ENCODE assay signal across 8 cellular contexts in the genomic region with DNA sequence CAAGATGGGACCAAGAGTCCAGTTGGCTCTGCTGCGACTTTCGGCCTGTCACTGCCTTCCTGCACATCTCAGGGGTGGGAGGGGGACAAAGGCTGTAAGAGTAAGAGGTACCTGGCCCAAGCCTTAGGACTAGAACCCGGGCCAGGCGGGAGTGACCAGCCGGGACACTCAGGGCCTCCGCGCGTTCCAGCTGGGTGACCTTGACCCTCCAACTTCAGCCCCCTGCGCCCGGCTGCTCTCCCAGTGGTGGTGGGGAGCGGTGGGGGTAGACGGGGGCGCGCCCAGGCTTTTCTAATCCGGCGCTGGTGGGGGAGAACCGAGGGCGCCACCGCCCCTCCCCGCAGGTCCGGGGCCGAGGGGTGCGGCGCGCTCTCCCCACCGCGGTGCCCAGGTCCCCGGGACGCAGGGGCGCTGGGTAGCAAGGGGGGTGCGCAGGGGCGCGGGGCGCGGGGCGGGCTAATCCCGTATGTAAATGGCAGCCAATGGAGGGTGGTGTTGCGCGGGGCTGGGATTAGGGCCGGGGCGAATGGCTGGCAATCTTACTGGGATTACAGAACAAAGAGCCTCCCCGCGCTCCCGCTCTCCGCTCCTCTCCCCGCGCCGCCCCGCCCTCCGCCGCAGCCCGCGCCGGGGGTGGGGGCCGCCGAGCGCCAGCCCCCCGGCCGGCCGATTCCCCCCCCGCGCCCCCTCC. TPM values are rescaled to one million over a fixed set of nuclear protein-coding genes. Genes with fewer than 3 reads are reported as not detected.
DNase-seq lines count a peak whose midpoint lies in the region; ATAC-seq, FAIRE-seq and TF ChIP-seq lines count a peak whose summit lies in the region.

GTF2IRD1 (plus strand) TSS at position 586 of the 691 bp plus-strand sequence. CDS start 54,175 bp downstream, outside the sequence.

- peaks cover 7 to 11% of the 10 kb centered on the region in 2 experiments for H4K20me1 ChIP-seq in H1 (replicated peaks in 1 of 2; ENCODE audit: control insufficient read depth in 1 of 2, insufficient read depth in 2 of 2, low read length in 2 of 2)

- H3K14ac ChIP-seq in H1 (ENCODE audit: insufficient read length), result no peak within 1 kb of the TSS

- no peak for TF ChIP-seq RAD21 in H1 (IDR thresholded peaks at IDR 0.05 in 1 of 2, conservative IDR thresholded peaks at IDR 0.05 in 1 of 2; ENCODE audit: low read depth in 2 of 2, low read length in 2 of 2)

- peak within 1 kb of the TSS; percentile 56 to 82 (median 60) for H3K4me3 ChIP-seq in H1 (ENCODE audit: extremely low read depth in 1 of 4, insufficient read depth in 2 of 4, low read depth in 3 of 4, low read length in 4 of 4)
- peak within 1 kb of the TSS; percentile 57 for H3K4me3 ChIP-seq in lung

- no peak within 1 kb of the TSS for H3K56ac ChIP-seq in H1 (replicated peaks; ENCODE audit: insufficient read length, low read depth, low read length)

- peak within 1 kb of the TSS; percentile 68 for H4K5ac ChIP-seq in H1 (ENCODE audit: insufficient read length, low read depth, low read length)

- peak within 1 kb of the TSS; percentile 21 for H3K4ac ChIP-seq in H1 (replicated peaks; ENCODE audit: insufficient read length, low read depth, low read length)

- peak within 1 kb of the TSS; percentile 94 for H4K8ac ChIP-seq in H1 (ENCODE audit: extremely low read depth, insufficient read depth, low read length)

- peak within 1 kb of the TSS; percentile 76; the same call in 1 of the 2 replicates for H2BK15ac ChIP-seq in H1 (ENCODE audit: low read length)

- H3K18ac ChIP-seq in H1 (ENCODE audit: extremely low read depth, low read length), result peak within 1 kb of the TSS; percentile 60

- peaks cover 17% of the 10 kb centered on the region for H3K79me1 ChIP-seq in H1 (ENCODE audit: low read depth, low read length)

- TF ChIP-seq EP300 in H1 (IDR thresholded peaks at IDR 0.05; ENCODE audit: borderline replicate concordance in 1 of 2, low read depth in 2 of 2, low read length in 2 of 2), result no peak

- peaks cover 4% of the 10 kb centered on the region; the same call in 1 of the 2 replicates for H3K23me2 ChIP-seq in H1 (ENCODE audit: low read depth, low read length)

- H3K79me2 ChIP-seq in H1 (ENCODE audit: control insufficient read depth in 1 of 2, insufficient read depth in 2 of 2, low read length in 2 of 2), result peaks cover 3 to 38% of the 10 kb centered on the region in 2 experiments; a peak in 3 of 4 replicates

- 1% methylated on average over 14 of the region's 62 CpGs; no CpG with 5 or more reads in 1 of the 2 experiments for WGBS in H1 (ENCODE audit: extremely low coverage in 1 of 2, insufficient coverage in 1 of 2, insufficient read length in 1 of 2, insufficient replicate concordance in 2 of 2, low coverage in 1 of 2, low lambda C conversion rate in 2 of 2, missing lambda C conversion rate in 1 of 2), 2 experiments
- WGBS in lung, 2 donors, result 0 to 1% methylated on average over 31 to 61 of the region's 62 CpGs

- CTCF ChIA-PET in H1 (lab: Charles Lee; ENCODE audit: partially characterized antibody), result no interaction called here

- peak within 1 kb of the TSS; percentile 53; the same call in 1 of the 2 replicates for H2BK12ac ChIP-seq in H1 (ENCODE audit: low read depth, low read length)

- POLR2A ChIA-PET in H1 (lab: Charles Lee; ENCODE audit: partially characterized antibody), result interaction anchor here (1.0 to 1.7 kb wide), 5 partner anchors 9 to 58 kb away, joined by 3 to 6 read pairs (median 4); no protein-coding TSS in a partner anchor

- peak within 1 kb of the TSS; percentile 36 to 76 (median 56) for H3K9ac ChIP-seq in H1 (replicated peaks in 1 of 4; ENCODE audit: extremely low read depth in 1 of 4, low read depth in 3 of 4, low read length in 3 of 4)

- H3K4me1 ChIP-seq in H1 (replicated peaks in 1 of 4; ENCODE audit: control insufficient read depth in 3 of 4, insufficient read depth in 4 of 4, low read length in 3 of 4) (peaks cover 0 to 12% (median 8%) of the 10 kb centered on the region in 4 experiments; a peak in 6 of 7 replicates), lung (ENCODE audit: control insufficient read depth in 2 of 2, insufficient read depth in 2 of 2, low read length in 2 of 2) (peaks cover 0 to 8% of the 10 kb centered on the region in 2 donors)

- H2BK120ac ChIP-seq in H1 (replicated peaks; ENCODE audit: low read depth, low read length), result no peak within 1 kb of the TSS

- H2AK5ac ChIP-seq in H1 (ENCODE audit: low read depth, low read length), result 0 out of 2 replicates have a peak within 1 kb of the TSS, but pooled peaks have one; percentile 45

- H3K27ac ChIP-seq in C4-2B (peak within 1 kb of the TSS; percentile 73), H1 (ENCODE audit: low read depth, low read length) (peak within 1 kb of the TSS; percentile 66; the same call in 1 of the 2 replicates), lung (ENCODE audit: low read depth in 1 of 2, low read length in 1 of 2) (peak within 1 kb of the TSS; percentile 76 to 95)

- H3K27me3 ChIP-seq in H1 (replicated peaks in 1 of 4; ENCODE audit: control insufficient read depth in 3 of 4, extremely low read depth in 1 of 4, insufficient read depth in 3 of 4, low read length in 3 of 4), result no peaks in the 10 kb centered on the region
- H3K27me3 ChIP-seq in lung (ENCODE audit: control insufficient read depth, insufficient read depth), result no peaks in the 10 kb centered on the region

- peak in 1 of 2 experiments; percentile 29; a peak in 2 of 3 replicates for TF ChIP-seq POLR2A in H1 (IDR thresholded peaks at IDR 0.05; ENCODE audit: control extremely low read depth in 1 of 2, low read depth in 2 of 2, low read length in 2 of 2)

- H3K4me2 ChIP-seq in H1 (ENCODE audit: insufficient read depth in 1 of 2, low read depth in 2 of 2, low read length in 2 of 2), result peak within 1 kb of the TSS; percentile 68 to 80

- H2BK5ac ChIP-seq in H1 (ENCODE audit: low read depth, low read length), result peak within 1 kb of the TSS; percentile 49; the same call in 1 of the 2 replicates

- H3K9me3 ChIP-seq in H1 (ENCODE audit: insufficient read depth in 2 of 2, low read depth in 1 of 2, low read length in 1 of 2), result no peaks in the 10 kb centered on the region
- no peaks in the 10 kb centered on the region for H3K9me3 ChIP-seq in lung (ENCODE audit: control insufficient read depth in 2 of 2, insufficient read depth in 1 of 2, low read length in 1 of 2)

- no peak for FAIRE-seq in H1 (lab: Jason Lieb, UNC)

- peak; percentile 66 for DNase-seq in NCI-H774 (lab: John Stamatoyannopoulos, UW)
- DNase-seq in activated CD8-positive, alpha-beta memory T cell treated with anti-CD3 and anti-CD28 coated beads, Interleukin-2, amount 50 U/mL, for 4 hours, result peak; percentile 34
- DNase-seq in H1 (ENCODE audit: low read depth in 1 of 2, low spot score in 2 of 2), result peak in 1 of 2 experiments; percentile 78
- DNase-seq in lung (ENCODE audit: low spot score), result peak; percentile 67
- peak; percentile 6 to 54 (median 17) for DNase-seq in stimulated activated CD4-positive, alpha-beta T cell treated with anti-CD3 and anti-CD28 coated beads, TNF-alpha, amount 100 ng/mL, for 24 hours (ENCODE audit: low read depth in 3 of 3)

- no peak for TF ChIP-seq CTCF in C4-2B (conservative IDR thresholded peaks at IDR 0.05)
- TF ChIP-seq CTCF in H1 (IDR thresholded peaks at IDR 0.05; ENCODE audit: control extremely low read depth in 1 of 3, insufficient read depth in 1 of 3, low read depth in 1 of 3, low read length in 3 of 3), result no peak
- no peak for TF ChIP-seq CTCF in lung (IDR thresholded peaks at IDR 0.05; ENCODE audit: control extremely low read depth, extremely low read depth)

- H4K91ac ChIP-seq in H1 (replicated peaks; ENCODE audit: insufficient read length, low read length), result peak within 1 kb of the TSS; percentile 83

- H3K36me3 ChIP-seq in H1 (ENCODE audit: control insufficient read depth in 2 of 4, insufficient read depth in 4 of 4, low read length in 3 of 4) (no peaks in the 10 kb centered on the region; a peak in 1 of 8 replicates), lung (ENCODE audit: control insufficient read depth in 2 of 2, insufficient read depth in 2 of 2, low read length in 2 of 2) (no peaks in the 10 kb centered on the region)

- H2AFZ ChIP-seq in H1 (ENCODE audit: low read length), result no peak within 1 kb of the TSS

- ATAC-seq in HG02885 (IDR thresholded peaks at IDR 0.05; ENCODE audit: poor library complexity, unreplicated experiment) (peak; percentile 41), lung (ENCODE audit: insufficient read depth, low FRiP score) (no peak), GM18858 (IDR thresholded peaks at IDR 0.05; ENCODE audit: unreplicated experiment) (no peak)

- no peak within 1 kb of the TSS for H2BK20ac ChIP-seq in H1 (ENCODE audit: low read length)

- no peak within 1 kb of the TSS for H3K23ac ChIP-seq in H1 (ENCODE audit: insufficient read length)

TF ChIP-seq in H1, 55 proteins besides CTCF, POLR2A, EP300 and RAD21:
- TF ChIP-seq BACH1 (IDR thresholded peaks at IDR 0.05; ENCODE audit: low read length) (no peak), SIRT6 (IDR thresholded peaks at IDR 0.05; ENCODE audit: low read length) (no peak), KDM4A (IDR thresholded peaks at IDR 0.05; ENCODE audit: low read depth, low read length, severe bottlenecking) (peak; percentile 20), SP2 (IDR thresholded peaks at IDR 0.05; ENCODE audit: low read length) (no peak), PHF8 (conservative IDR thresholded peaks at IDR 0.05; ENCODE audit: low read depth, low read length) (peak; percentile 66), TAF1 (IDR thresholded peaks at IDR 0.05; ENCODE audit: low read depth, low read length) (peak; percentile 51; the same call in 1 of the 2 replicates)
TF ChIP-seq in H1: peak in this region for 3.

RNA-seq across cellular contexts. Expression of gene GTF2IRD1, which starts in this region (rescaled TPM):
- total RNA-seq in H1 (2021; fragmentation: NEBNext Ultra II Directional; extraction: Animal tissue kit (Norgen Biotek cat#: 25700)), result 45.4 and 46.5 TPM in 2 replicates
- polyA plus RNA-seq in H1 (2011; rRNA removed), result 27.4 and 34.9 TPM in 2 replicates
- polyA plus RNA-seq in H1 (2011; cell fraction: cytosol; rRNA removed), result 25.8 TPM
- polyA plus RNA-seq in H1 (2011; cell fraction: nucleus; rRNA removed), result 57.6 TPM
- polyA plus RNA-seq in H1 (2012, experiment 1 of 2), result 40.0 to 48.4 TPM (median 43.5 TPM) in 4 replicates
- 25.8 TPM for polyA plus RNA-seq in H1 (2012, experiment 2 of 2)
- 40.2 TPM for polyA plus RNA-seq in H1 (2013, experiment 1 of 2)
- polyA plus RNA-seq in H1 (2013, experiment 2 of 2), result 35.9 TPM
- polyA minus RNA-seq in H1 (2011; rRNA and poly(A)+ RNA removed), result 23.6 and 31.2 TPM in 2 replicates
- polyA minus RNA-seq in H1 (2011; cell fraction: cytosol; rRNA and poly(A)+ RNA removed), result 26.9 TPM
- polyA minus RNA-seq in H1 (2011; cell fraction: nucleus; rRNA and poly(A)+ RNA removed), result 27.7 TPM
- 10 to 100 TPM; 14.4 to 24.1 TPM for total RNA-seq in lung
- polyA plus RNA-seq in lung, result 10 to 100 TPM in 1 of 2 donors, 1 to 10 TPM in 1; 9.3 to 20.0 TPM
